1 cellular context compared by ENCODE assay signal in the genomic region with DNA sequence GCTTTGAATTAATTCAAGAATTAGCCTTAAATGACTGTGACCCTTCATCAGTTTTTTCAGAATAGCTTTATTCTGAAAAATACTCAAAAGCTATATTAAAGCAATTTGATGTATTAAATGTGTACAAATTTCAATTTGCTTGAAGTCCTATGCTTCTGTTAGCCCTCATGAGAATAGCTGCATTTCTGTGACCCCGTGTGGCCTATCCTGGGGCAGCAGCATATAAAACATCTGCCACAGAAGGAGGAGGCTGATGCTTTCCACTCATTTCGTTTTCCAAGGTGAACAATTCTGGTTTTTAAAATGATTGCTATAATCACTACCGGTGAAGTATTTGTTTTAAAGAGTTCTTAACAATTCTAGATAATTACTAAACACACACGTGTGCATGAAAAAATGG.
TF ChIP-seq lines count a peak whose summit lies in the region.

No MANE protein-coding gene starts in this region.

TF ChIP-seq in GM12878, 131 proteins besides CTCF, POLR2A, EP300 and RAD21 (continued from another document):
- TF ChIP-seq, protein P1, sequence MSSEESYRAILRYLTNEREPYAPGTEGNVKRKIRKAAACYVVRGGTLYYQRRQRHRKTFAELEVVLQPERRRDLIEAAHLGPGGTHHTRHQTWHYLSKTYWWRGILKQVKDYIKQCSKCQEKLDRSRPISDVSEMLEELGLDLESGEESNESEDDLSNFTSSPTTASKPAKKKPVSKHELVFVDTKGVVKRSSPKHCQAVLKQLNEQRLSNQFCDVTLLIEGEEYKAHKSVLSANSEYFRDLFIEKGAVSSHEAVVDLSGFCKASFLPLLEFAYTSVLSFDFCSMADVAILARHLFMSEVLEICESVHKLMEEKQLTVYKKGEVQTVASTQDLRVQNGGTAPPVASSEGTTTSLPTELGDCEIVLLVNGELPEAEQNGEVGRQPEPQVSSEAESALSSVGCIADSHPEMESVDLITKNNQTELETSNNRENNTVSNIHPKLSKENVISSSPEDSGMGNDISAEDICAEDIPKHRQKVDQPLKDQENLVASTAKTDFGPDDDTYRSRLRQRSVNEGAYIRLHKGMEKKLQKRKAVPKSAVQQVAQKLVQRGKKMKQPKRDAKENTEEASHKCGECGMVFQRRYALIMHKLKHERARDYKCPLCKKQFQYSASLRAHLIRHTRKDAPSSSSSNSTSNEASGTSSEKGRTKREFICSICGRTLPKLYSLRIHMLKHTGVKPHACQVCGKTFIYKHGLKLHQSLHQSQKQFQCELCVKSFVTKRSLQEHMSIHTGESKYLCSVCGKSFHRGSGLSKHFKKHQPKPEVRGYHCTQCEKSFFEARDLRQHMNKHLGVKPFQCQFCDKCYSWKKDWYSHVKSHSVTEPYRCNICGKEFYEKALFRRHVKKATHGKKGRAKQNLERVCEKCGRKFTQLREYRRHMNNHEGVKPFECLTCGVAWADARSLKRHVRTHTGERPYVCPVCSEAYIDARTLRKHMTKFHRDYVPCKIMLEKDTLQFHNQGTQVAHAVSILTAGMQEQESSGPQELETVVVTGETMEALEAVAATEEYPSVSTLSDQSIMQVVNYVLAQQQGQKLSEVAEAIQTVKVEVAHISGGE (CRISPR knock-in tag; IDR thresholded peaks at IDR 0.05): no peak
- TF ChIP-seq BRCA1 (IDR thresholded peaks at IDR 0.05; ENCODE audit: low read depth, low read length): no peak
- TF ChIP-seq SMAD1 (IDR thresholded peaks at IDR 0.05; ENCODE audit: low read depth, partially characterized antibody): no peak
- TF ChIP-seq, protein P2, sequence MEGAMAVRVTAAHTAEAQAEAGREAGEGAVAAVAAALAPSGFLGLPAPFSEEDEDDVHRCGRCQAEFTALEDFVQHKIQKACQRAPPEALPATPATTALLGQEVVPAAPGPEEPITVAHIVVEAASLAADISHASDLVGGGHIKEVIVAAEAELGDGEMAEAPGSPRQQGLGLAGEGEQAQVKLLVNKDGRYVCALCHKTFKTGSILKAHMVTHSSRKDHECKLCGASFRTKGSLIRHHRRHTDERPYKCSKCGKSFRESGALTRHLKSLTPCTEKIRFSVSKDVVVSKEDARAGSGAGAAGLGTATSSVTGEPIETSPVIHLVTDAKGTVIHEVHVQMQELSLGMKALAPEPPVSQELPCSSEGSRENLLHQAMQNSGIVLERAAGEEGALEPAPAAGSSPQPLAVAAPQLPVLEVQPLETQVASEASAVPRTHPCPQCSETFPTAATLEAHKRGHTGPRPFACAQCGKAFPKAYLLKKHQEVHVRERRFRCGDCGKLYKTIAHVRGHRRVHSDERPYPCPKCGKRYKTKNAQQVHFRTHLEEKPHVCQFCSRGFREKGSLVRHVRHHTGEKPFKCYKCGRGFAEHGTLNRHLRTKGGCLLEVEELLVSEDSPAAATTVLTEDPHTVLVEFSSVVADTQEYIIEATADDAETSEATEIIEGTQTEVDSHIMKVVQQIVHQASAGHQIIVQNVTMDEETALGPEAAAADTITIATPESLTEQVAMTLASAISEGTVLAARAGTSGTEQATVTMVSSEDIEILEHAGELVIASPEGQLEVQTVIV (IDR thresholded peaks at IDR 0.05; ENCODE audit: borderline replicate concordance, partially characterized antibody): no peak
- TF ChIP-seq EZH2 (IDR thresholded peaks at IDR 0.05; ENCODE audit: borderline replicate concordance, control insufficient read depth, low read depth, low read length): no peak
